In the genomic region with DNA sequence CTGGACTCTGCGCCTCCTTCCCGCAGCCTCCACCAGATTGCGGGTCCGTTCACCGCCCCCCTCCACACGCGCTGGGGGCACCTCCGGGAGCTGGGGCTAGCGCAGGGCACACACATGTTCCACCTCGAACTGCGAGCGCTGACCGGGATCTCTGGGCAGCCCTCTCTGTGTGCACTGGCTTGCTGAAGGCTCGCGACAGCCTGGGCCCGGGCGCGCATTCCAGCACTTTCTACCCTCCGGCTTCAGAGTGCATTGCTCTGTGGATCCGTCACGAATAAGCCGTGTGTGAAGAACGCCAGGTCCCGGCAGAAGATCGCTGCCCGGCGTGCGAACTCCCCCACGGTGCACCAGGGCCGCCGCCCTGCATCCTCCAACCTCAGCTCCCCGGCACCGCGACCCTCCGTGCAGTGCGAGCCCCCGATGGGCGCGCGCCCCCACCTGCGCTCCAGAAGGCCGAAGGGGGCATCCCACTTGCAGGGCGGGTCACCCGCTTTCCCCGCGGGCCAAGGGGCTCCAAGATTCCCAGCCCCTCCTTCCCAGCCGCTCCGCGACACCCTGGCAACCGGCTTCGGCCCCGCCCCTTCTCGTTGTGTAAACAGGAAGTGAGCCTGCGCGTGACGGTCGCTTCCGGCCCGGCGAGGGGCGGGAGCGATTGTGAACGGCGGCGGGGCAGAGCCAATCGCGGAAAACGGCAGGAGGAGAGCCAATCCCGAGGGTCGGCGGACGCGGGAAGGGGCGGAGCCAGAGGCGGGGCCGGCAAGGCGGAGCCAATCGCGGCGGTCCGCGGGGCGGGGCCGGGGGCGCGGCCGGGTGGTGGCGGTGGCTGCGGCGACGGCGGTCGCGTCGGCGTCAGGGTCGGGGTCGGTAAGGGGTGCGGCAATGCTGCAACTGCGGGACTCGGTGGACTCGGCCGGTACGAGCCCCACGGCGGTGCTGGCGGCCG, we compare ENCODE assay signal across 1 cellular context.
TF ChIP-seq lines count a peak whose summit lies in the region.

A gene (plus strand): TSS at position 822 of the 943 bp plus-strand sequence. CDS start 58 bp downstream, at position 880.

TF ChIP-seq in GM12878, 131 proteins besides CTCF, POLR2A, EP300 and RAD21 (continued from another document and continues in another):
- TF ChIP-seq, protein P1, sequence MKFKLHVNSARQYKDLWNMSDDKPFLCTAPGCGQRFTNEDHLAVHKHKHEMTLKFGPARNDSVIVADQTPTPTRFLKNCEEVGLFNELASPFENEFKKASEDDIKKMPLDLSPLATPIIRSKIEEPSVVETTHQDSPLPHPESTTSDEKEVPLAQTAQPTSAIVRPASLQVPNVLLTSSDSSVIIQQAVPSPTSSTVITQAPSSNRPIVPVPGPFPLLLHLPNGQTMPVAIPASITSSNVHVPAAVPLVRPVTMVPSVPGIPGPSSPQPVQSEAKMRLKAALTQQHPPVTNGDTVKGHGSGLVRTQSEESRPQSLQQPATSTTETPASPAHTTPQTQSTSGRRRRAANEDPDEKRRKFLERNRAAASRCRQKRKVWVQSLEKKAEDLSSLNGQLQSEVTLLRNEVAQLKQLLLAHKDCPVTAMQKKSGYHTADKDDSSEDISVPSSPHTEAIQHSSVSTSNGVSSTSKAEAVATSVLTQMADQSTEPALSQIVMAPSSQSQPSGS (IDR thresholded peaks at IDR 0.05; ENCODE audit: low read length): no peak
- TF ChIP-seq, protein P2, sequence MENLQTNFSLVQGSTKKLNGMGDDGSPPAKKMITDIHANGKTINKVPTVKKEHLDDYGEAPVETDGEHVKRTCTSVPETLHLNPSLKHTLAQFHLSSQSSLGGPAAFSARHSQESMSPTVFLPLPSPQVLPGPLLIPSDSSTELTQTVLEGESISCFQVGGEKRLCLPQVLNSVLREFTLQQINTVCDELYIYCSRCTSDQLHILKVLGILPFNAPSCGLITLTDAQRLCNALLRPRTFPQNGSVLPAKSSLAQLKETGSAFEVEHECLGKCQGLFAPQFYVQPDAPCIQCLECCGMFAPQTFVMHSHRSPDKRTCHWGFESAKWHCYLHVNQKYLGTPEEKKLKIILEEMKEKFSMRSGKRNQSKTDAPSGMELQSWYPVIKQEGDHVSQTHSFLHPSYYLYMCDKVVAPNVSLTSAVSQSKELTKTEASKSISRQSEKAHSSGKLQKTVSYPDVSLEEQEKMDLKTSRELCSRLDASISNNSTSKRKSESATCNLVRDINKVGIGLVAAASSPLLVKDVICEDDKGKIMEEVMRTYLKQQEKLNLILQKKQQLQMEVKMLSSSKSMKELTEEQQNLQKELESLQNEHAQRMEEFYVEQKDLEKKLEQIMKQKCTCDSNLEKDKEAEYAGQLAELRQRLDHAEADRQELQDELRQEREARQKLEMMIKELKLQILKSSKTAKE (IDR thresholded peaks at IDR 0.05; ENCODE audit: low read depth, poor library complexity, severe bottlenecking): no peak
- TF ChIP-seq SMAD5 (IDR thresholded peaks at IDR 0.05; ENCODE audit: low read depth): no peak
- TF ChIP-seq BRCA1 (IDR thresholded peaks at IDR 0.05; ENCODE audit: low read depth, low read length): no peak
- TF ChIP-seq NFXL1 (IDR thresholded peaks at IDR 0.05; ENCODE audit: borderline replicate concordance): no peak
- TF ChIP-seq GATAD2B (conservative IDR thresholded peaks at IDR 0.05; ENCODE audit: low read depth): peak; percentile 69; the same call in 1 of the 2 replicates
- TF ChIP-seq SIN3A (IDR thresholded peaks at IDR 0.05; ENCODE audit: low read depth, low read length): peak; percentile 83; the same call in 1 of the 2 replicates
- peak; percentile 60 for TF ChIP-seq MXI1 (IDR thresholded peaks at IDR 0.05; ENCODE audit: low read depth, low read length)
- TF ChIP-seq, protein P3, sequence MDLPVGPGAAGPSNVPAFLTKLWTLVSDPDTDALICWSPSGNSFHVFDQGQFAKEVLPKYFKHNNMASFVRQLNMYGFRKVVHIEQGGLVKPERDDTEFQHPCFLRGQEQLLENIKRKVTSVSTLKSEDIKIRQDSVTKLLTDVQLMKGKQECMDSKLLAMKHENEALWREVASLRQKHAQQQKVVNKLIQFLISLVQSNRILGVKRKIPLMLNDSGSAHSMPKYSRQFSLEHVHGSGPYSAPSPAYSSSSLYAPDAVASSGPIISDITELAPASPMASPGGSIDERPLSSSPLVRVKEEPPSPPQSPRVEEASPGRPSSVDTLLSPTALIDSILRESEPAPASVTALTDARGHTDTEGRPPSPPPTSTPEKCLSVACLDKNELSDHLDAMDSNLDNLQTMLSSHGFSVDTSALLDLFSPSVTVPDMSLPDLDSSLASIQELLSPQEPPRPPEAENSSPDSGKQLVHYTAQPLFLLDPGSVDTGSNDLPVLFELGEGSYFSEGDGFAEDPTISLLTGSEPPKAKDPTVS (IDR thresholded peaks at IDR 0.05; ENCODE audit: low read depth, low read length): no peak
- TF ChIP-seq, protein P4, sequence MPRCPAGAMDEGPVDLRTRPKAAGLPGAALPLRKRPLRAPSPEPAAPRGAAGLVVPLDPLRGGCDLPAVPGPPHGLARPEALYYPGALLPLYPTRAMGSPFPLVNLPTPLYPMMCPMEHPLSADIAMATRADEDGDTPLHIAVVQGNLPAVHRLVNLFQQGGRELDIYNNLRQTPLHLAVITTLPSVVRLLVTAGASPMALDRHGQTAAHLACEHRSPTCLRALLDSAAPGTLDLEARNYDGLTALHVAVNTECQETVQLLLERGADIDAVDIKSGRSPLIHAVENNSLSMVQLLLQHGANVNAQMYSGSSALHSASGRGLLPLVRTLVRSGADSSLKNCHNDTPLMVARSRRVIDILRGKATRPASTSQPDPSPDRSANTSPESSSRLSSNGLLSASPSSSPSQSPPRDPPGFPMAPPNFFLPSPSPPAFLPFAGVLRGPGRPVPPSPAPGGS (IDR thresholded peaks at IDR 0.05; ENCODE audit: borderline replicate concordance, insufficient read depth, low read depth, low read length, poor library complexity, severe bottlenecking): no peak
- TF ChIP-seq ZNF384 (IDR thresholded peaks at IDR 0.05; ENCODE audit: borderline replicate concordance, low read depth, low read length): no peak
- TF ChIP-seq TCF3 (IDR thresholded peaks at IDR 0.05; ENCODE audit: borderline replicate concordance, insufficient read depth, low read depth, low read length): no peak
- TF ChIP-seq IKZF1 (conservative IDR thresholded peaks at IDR 0.05): peak; percentile 70
- TF ChIP-seq, protein P5, sequence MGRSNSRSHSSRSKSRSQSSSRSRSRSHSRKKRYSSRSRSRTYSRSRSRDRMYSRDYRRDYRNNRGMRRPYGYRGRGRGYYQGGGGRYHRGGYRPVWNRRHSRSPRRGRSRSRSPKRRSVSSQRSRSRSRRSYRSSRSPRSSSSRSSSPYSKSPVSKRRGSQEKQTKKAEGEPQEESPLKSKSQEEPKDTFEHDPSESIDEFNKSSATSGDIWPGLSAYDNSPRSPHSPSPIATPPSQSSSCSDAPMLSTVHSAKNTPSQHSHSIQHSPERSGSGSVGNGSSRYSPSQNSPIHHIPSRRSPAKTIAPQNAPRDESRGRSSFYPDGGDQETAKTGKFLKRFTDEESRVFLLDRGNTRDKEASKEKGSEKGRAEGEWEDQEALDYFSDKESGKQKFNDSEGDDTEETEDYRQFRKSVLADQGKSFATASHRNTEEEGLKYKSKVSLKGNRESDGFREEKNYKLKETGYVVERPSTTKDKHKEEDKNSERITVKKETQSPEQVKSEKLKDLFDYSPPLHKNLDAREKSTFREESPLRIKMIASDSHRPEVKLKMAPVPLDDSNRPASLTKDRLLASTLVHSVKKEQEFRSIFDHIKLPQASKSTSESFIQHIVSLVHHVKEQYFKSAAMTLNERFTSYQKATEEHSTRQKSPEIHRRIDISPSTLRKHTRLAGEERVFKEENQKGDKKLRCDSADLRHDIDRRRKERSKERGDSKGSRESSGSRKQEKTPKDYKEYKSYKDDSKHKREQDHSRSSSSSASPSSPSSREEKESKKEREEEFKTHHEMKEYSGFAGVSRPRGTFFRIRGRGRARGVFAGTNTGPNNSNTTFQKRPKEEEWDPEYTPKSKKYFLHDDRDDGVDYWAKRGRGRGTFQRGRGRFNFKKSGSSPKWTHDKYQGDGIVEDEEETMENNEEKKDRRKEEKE (IDR thresholded peaks at IDR 0.05): no peak
- TF ChIP-seq CREM (IDR thresholded peaks at IDR 0.05; ENCODE audit: low read depth): peak; percentile 77
- TF ChIP-seq ZZZ3 (IDR thresholded peaks at IDR 0.05; ENCODE audit: control insufficient read depth, insufficient read length, low read depth): no peak
- no peak for TF ChIP-seq IRF4 (IDR thresholded peaks at IDR 0.05; ENCODE audit: low read depth, low read length)
- no peak for TF ChIP-seq NFIC (IDR thresholded peaks at IDR 0.05; ENCODE audit: low read depth, low read length)
- TF ChIP-seq, protein P6, sequence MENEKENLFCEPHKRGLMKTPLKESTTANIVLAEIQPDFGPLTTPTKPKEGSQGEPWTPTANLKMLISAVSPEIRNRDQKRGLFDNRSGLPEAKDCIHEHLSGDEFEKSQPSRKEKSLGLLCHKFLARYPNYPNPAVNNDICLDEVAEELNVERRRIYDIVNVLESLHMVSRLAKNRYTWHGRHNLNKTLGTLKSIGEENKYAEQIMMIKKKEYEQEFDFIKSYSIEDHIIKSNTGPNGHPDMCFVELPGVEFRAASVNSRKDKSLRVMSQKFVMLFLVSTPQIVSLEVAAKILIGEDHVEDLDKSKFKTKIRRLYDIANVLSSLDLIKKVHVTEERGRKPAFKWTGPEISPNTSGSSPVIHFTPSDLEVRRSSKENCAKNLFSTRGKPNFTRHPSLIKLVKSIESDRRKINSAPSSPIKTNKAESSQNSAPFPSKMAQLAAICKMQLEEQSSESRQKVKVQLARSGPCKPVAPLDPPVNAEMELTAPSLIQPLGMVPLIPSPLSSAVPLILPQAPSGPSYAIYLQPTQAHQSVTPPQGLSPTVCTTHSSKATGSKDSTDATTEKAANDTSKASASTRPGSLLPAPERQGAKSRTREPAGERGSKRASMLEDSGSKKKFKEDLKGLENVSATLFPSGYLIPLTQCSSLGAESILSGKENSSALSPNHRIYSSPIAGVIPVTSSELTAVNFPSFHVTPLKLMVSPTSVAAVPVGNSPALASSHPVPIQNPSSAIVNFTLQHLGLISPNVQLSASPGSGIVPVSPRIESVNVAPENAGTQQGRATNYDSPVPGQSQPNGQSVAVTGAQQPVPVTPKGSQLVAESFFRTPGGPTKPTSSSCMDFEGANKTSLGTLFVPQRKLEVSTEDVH (IDR thresholded peaks at IDR 0.05; ENCODE audit: low read depth, partially characterized antibody): no peak
- TF ChIP-seq SMC3 (IDR thresholded peaks at IDR 0.05; ENCODE audit: borderline replicate concordance, low read length): no peak
- no peak for TF ChIP-seq RBBP5 (conservative IDR thresholded peaks at IDR 0.05)
- TF ChIP-seq, protein P7, sequence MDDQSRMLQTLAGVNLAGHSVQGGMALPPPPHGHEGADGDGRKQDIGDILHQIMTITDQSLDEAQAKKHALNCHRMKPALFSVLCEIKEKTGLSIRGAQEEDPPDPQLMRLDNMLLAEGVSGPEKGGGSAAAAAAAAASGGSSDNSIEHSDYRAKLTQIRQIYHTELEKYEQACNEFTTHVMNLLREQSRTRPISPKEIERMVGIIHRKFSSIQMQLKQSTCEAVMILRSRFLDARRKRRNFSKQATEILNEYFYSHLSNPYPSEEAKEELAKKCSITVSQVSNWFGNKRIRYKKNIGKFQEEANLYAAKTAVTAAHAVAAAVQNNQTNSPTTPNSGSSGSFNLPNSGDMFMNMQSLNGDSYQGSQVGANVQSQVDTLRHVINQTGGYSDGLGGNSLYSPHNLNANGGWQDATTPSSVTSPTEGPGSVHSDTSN (IDR thresholded peaks at IDR 0.05; ENCODE audit: insufficient replicate concordance, low read depth, low read length): peak; percentile 93
- TF ChIP-seq BCL11A (IDR thresholded peaks at IDR 0.05; ENCODE audit: low read depth, low read length): no peak
- TF ChIP-seq TCF7 (IDR thresholded peaks at IDR 0.05; ENCODE audit: borderline replicate concordance): no peak
- no peak for TF ChIP-seq RELA (IDR thresholded peaks at IDR 0.05; ENCODE audit: borderline replicate concordance, partially characterized antibody)
- TF ChIP-seq POLR2AphosphoS5 (IDR thresholded peaks at IDR 0.05; ENCODE audit: low read length): no peak
- no peak for TF ChIP-seq CBFB (IDR thresholded peaks at IDR 0.05; ENCODE audit: low read depth)
- TF ChIP-seq, protein P8, sequence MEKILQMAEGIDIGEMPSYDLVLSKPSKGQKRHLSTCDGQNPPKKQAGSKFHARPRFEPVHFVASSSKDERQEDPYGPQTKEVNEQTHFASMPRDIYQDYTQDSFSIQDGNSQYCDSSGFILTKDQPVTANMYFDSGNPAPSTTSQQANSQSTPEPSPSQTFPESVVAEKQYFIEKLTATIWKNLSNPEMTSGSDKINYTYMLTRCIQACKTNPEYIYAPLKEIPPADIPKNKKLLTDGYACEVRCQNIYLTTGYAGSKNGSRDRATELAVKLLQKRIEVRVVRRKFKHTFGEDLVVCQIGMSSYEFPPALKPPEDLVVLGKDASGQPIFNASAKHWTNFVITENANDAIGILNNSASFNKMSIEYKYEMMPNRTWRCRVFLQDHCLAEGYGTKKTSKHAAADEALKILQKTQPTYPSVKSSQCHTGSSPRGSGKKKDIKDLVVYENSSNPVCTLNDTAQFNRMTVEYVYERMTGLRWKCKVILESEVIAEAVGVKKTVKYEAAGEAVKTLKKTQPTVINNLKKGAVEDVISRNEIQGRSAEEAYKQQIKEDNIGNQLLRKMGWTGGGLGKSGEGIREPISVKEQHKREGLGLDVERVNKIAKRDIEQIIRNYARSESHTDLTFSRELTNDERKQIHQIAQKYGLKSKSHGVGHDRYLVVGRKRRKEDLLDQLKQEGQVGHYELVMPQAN (conservative IDR thresholded peaks at IDR 0.05): peak; percentile 95
- TF ChIP-seq EED (IDR thresholded peaks at IDR 0.05; ENCODE audit: low read depth): no peak
- TF ChIP-seq STAT1 (conservative IDR thresholded peaks at IDR 0.05): no peak
- TF ChIP-seq SUPT20H (IDR thresholded peaks at IDR 0.05; ENCODE audit: borderline replicate concordance, control insufficient read depth, low read depth, low read length): no peak
- TF ChIP-seq, protein P9, sequence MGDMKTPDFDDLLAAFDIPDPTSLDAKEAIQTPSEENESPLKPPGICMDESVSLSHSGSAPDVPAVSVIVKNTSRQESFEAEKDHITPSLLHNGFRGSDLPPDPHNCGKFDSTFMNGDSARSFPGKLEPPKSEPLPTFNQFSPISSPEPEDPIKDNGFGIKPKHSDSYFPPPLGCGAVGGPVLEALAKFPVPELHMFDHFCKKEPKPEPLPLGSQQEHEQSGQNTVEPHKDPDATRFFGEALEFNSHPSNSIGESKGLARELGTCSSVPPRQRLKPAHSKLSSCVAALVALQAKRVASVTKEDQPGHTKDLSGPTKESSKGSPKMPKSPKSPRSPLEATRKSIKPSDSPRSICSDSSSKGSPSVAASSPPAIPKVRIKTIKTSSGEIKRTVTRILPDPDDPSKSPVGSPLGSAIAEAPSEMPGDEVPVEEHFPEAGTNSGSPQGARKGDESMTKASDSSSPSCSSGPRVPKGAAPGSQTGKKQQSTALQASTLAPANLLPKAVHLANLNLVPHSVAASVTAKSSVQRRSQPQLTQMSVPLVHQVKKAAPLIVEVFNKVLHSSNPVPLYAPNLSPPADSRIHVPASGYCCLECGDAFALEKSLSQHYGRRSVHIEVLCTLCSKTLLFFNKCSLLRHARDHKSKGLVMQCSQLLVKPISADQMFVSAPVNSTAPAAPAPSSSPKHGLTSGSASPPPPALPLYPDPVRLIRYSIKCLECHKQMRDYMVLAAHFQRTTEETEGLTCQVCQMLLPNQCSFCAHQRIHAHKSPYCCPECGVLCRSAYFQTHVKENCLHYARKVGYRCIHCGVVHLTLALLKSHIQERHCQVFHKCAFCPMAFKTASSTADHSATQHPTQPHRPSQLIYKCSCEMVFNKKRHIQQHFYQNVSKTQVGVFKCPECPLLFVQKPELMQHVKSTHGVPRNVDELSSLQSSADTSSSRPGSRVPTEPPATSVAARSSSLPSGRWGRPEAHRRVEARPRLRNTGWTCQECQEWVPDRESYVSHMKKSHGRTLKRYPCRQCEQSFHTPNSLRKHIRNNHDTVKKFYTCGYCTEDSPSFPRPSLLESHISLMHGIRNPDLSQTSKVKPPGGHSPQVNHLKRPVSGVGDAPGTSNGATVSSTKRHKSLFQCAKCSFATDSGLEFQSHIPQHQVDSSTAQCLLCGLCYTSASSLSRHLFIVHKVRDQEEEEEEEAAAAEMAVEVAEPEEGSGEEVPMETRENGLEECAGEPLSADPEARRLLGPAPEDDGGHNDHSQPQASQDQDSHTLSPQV (IDR thresholded peaks at IDR 0.05): no peak
